ENCODE assay signal across 1 cellular context in genomic region chr11:118530683-118531596, GRCh38.
TF ChIP-seq lines count a peak whose summit lies in the region.

TSS of gene TMEM25 (plus strand) at chr11:118531192. CDS start at chr11:118531802, 610 bp downstream.

TF ChIP-seq in K562, 482 proteins besides CTCF, POLR2A, EP300 and RAD21 (continued from another document and continues in another):
- TF ChIP-seq, protein P1, sequence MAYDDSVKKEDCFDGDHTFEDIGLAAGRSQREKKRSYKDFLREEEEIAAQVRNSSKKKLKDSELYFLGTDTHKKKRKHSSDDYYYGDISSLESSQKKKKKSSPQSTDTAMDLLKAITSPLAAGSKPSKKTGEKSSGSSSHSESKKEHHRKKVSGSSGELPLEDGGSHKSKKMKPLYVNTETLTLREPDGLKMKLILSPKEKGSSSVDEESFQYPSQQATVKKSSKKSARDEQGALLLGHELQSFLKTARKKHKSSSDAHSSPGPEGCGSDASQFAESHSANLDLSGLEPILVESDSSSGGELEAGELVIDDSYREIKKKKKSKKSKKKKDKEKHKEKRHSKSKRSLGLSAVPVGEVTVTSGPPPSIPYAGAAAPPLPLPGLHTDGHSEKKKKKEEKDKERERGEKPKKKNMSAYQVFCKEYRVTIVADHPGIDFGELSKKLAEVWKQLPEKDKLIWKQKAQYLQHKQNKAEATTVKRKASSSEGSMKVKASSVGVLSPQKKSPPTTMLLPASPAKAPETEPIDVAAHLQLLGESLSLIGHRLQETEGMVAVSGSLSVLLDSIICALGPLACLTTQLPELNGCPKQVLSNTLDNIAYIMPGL (CRISPR knock-in tag; IDR thresholded peaks at IDR 0.05), result no peak; the same call in 1 of the 2 replicates
- no peak for TF ChIP-seq TEAD2 (tag; IDR thresholded peaks at IDR 0.05)
- TF ChIP-seq HMG20A (CRISPR knock-in tag; conservative IDR thresholded peaks at IDR 0.05), result no peak
- no peak for TF ChIP-seq SMARCC2 (IDR thresholded peaks at IDR 0.05; ENCODE audit: low read depth)
- no peak for TF ChIP-seq ZFPM2 (CRISPR knock-in tag; IDR thresholded peaks at IDR 0.05)
- TF ChIP-seq FOXM1 (IDR thresholded peaks at IDR 0.05; ENCODE audit: low read depth), result peak; percentile 12; the same call in 1 of the 2 replicates
- no peak for TF ChIP-seq FOXM1 (CRISPR knock-in tag; IDR thresholded peaks at IDR 0.05; ENCODE audit: low read depth)
- TF ChIP-seq, protein P2, sequence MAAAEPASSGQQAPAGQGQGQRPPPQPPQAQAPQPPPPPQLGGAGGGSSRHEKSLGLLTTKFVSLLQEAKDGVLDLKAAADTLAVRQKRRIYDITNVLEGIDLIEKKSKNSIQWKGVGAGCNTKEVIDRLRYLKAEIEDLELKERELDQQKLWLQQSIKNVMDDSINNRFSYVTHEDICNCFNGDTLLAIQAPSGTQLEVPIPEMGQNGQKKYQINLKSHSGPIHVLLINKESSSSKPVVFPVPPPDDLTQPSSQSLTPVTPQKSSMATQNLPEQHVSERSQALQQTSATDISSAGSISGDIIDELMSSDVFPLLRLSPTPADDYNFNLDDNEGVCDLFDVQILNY (CRISPR knock-in tag; IDR thresholded peaks at IDR 0.05), result no peak
- peak; percentile 40; the same call in 1 of the 2 replicates for TF ChIP-seq ZC3H4 (CRISPR knock-in tag; IDR thresholded peaks at IDR 0.05; ENCODE audit: borderline replicate concordance)
- TF ChIP-seq JUN (IDR thresholded peaks at IDR 0.05; ENCODE audit: borderline replicate concordance, low read depth, low read length), result no peak
- TF ChIP-seq JUN (CRISPR knock-in tag; IDR thresholded peaks at IDR 0.05; ENCODE audit: borderline replicate concordance), result 0 out of 2 replicates have a peak, but pooled peaks have one; percentile 2
- TF ChIP-seq MCM7 (IDR thresholded peaks at IDR 0.05), result no peak
- peak; percentile 51; the same call in 1 of the 2 replicates for TF ChIP-seq ZNF263 (CRISPR knock-in tag; IDR thresholded peaks at IDR 0.05; ENCODE audit: borderline replicate concordance)
- no peak for TF ChIP-seq SMC3 (conservative IDR thresholded peaks at IDR 0.05; ENCODE audit: insufficient read depth, low read depth, low read length)
- TF ChIP-seq, protein P3, sequence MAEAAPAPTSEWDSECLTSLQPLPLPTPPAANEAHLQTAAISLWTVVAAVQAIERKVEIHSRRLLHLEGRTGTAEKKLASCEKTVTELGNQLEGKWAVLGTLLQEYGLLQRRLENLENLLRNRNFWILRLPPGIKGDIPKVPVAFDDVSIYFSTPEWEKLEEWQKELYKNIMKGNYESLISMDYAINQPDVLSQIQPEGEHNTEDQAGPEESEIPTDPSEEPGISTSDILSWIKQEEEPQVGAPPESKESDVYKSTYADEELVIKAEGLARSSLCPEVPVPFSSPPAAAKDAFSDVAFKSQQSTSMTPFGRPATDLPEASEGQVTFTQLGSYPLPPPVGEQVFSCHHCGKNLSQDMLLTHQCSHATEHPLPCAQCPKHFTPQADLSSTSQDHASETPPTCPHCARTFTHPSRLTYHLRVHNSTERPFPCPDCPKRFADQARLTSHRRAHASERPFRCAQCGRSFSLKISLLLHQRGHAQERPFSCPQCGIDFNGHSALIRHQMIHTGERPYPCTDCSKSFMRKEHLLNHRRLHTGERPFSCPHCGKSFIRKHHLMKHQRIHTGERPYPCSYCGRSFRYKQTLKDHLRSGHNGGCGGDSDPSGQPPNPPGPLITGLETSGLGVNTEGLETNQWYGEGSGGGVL (CRISPR knock-in tag; IDR thresholded peaks at IDR 0.05), result no peak
- peak; percentile 88 for TF ChIP-seq CXXC5 (CRISPR knock-in tag; IDR thresholded peaks at IDR 0.05)
- no peak for TF ChIP-seq NELFE (IDR thresholded peaks at IDR 0.05; ENCODE audit: insufficient read depth, insufficient read length)
- no peak for TF ChIP-seq ZC3H11A (IDR thresholded peaks at IDR 0.05; ENCODE audit: low read depth, low read length)
- no peak for TF ChIP-seq ERF (CRISPR knock-in tag; IDR thresholded peaks at IDR 0.05)
- no peak for TF ChIP-seq ZNF133 (CRISPR knock-in tag; IDR thresholded peaks at IDR 0.05)
- TF ChIP-seq TAF15 (IDR thresholded peaks at IDR 0.05; ENCODE audit: low read depth, low read length), result no peak
- TF ChIP-seq RBFOX2 (IDR thresholded peaks at IDR 0.05; ENCODE audit: low read depth, low read length), result peak; percentile 74
- TF ChIP-seq CC2D1A (IDR thresholded peaks at IDR 0.05), result no peak
- no peak for TF ChIP-seq THAP7 (CRISPR knock-in tag; IDR thresholded peaks at IDR 0.05)
- no peak for TF ChIP-seq NFE2 (IDR thresholded peaks at IDR 0.05; ENCODE audit: low read depth)
- peak; percentile 49; the same call in 1 of the 2 replicates for TF ChIP-seq SUPT5H (IDR thresholded peaks at IDR 0.05)
- no peak for TF ChIP-seq TCF7L2 (IDR thresholded peaks at IDR 0.05; ENCODE audit: low read depth, low read length)
- no peak for TF ChIP-seq TAF1 (IDR thresholded peaks at IDR 0.05; ENCODE audit: control insufficient read depth, extremely low read depth, insufficient read depth, low read length, severe bottlenecking)
- TF ChIP-seq MECOM (CRISPR knock-in tag; IDR thresholded peaks at IDR 0.05), result 0 out of 2 replicates have a peak, but pooled peaks have one; percentile 27
- TF ChIP-seq, protein P4, sequence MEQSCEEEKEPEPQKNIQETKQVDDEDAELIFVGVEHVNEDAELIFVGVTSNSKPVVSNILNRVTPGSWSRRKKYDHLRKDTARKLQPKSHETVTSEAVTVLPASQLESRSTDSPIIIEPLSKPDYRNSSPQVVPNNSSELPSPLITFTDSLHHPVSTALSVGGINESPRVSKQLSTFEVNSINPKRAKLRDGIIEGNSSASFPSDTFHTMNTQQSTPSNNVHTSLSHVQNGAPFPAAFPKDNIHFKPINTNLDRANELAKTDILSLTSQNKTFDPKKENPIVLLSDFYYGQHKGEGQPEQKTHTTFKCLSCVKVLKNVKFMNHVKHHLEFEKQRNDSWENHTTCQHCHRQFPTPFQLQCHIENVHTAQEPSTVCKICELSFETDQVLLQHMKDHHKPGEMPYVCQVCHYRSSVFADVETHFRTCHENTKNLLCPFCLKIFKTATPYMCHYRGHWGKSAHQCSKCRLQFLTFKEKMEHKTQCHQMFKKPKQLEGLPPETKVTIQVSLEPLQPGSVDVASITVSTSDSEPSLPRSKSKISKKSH (CRISPR knock-in tag; IDR thresholded peaks at IDR 0.05), result no peak
- TF ChIP-seq HOXB6 (CRISPR knock-in tag; IDR thresholded peaks at IDR 0.05; ENCODE audit: borderline replicate concordance), result no peak
- 0 out of 2 replicates have a peak, but pooled peaks have one; percentile 27 for TF ChIP-seq KDM2B (CRISPR knock-in tag; IDR thresholded peaks at IDR 0.05)
- TF ChIP-seq NFYB (IDR thresholded peaks at IDR 0.05; ENCODE audit: extremely low read depth, insufficient read length), result no peak
- peak; percentile 65 for TF ChIP-seq MAX (CRISPR knock-in tag; IDR thresholded peaks at IDR 0.05)
- TF ChIP-seq POU5F1 (IDR thresholded peaks at IDR 0.05; ENCODE audit: borderline replicate concordance, low read depth, low read length, partially characterized antibody), result no peak
- TF ChIP-seq MAZ (CRISPR knock-in tag; conservative IDR thresholded peaks at IDR 0.05 in 1 of 2, IDR thresholded peaks at IDR 0.05 in 1 of 2), result peak; percentile 89 to 96
- TF ChIP-seq YBX1 (IDR thresholded peaks at IDR 0.05), result no peak
- no peak for TF ChIP-seq ZNF695 (CRISPR knock-in tag; IDR thresholded peaks at IDR 0.05)
- TF ChIP-seq ZNF277 (CRISPR knock-in tag; IDR thresholded peaks at IDR 0.05; ENCODE audit: borderline replicate concordance), result no peak
- no peak for TF ChIP-seq MYBL2 (IDR thresholded peaks at IDR 0.05; ENCODE audit: low read depth)
- no peak for TF ChIP-seq MYBL2 (CRISPR knock-in tag; IDR thresholded peaks at IDR 0.05; ENCODE audit: borderline replicate concordance)
- TF ChIP-seq NKRF (IDR thresholded peaks at IDR 0.05; ENCODE audit: borderline replicate concordance), result 0 out of 2 replicates have a peak, but pooled peaks have one; percentile 46
- TF ChIP-seq, protein P5, sequence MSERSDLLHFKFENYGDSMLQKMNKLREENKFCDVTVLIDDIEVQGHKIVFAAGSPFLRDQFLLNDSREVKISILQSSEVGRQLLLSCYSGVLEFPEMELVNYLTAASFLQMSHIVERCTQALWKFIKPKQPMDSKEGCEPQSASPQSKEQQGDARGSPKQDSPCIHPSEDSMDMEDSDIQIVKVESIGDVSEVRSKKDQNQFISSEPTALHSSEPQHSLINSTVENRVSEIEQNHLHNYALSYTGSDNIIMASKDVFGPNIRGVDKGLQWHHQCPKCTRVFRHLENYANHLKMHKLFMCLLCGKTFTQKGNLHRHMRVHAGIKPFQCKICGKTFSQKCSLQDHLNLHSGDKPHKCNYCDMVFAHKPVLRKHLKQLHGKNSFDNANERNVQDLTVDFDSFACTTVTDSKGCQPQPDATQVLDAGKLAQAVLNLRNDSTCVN (CRISPR knock-in tag; IDR thresholded peaks at IDR 0.05), result 0 out of 2 replicates have a peak, but pooled peaks have one; percentile 23
- TF ChIP-seq, protein P6, sequence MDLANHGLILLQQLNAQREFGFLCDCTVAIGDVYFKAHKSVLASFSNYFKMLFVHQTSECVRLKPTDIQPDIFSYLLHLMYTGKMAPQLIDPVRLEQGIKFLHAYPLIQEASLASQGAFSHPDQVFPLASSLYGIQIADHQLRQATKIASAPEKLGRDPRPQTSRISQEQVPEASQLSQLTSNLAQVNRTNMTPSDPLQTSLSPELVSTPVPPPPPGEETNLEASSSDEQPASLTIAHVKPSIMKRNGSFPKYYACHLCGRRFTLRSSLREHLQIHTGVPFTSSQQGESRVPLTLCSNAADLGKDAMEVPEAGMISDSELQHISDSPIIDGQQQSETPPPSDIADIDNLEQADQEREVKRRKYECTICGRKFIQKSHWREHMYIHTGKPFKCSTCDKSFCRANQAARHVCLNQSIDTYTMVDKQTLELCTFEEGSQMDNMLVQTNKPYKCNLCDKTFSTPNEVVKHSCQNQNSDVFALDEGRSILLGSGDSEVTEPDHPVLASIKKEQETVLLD (IDR thresholded peaks at IDR 0.05), result no peak
- no peak for TF ChIP-seq ZNF699 (CRISPR knock-in tag; IDR thresholded peaks at IDR 0.05; ENCODE audit: insufficient replicate concordance)
- TF ChIP-seq EP400 (IDR thresholded peaks at IDR 0.05), result peak; percentile 78
- TF ChIP-seq SAFB2 (IDR thresholded peaks at IDR 0.05; ENCODE audit: borderline replicate concordance, low read depth, low read length, severe bottlenecking), result no peak
- TF ChIP-seq, protein P7, sequence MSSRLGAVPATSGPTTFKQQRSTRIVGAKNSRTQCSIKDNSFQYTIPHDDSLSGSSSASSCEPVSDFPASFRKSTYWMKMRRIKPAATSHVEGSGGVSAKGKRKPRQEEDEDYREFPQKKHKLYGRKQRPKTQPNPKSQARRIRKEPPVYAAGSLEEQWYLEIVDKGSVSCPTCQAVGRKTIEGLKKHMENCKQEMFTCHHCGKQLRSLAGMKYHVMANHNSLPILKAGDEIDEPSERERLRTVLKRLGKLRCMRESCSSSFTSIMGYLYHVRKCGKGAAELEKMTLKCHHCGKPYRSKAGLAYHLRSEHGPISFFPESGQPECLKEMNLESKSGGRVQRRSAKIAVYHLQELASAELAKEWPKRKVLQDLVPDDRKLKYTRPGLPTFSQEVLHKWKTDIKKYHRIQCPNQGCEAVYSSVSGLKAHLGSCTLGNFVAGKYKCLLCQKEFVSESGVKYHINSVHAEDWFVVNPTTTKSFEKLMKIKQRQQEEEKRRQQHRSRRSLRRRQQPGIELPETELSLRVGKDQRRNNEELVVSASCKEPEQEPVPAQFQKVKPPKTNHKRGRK (tag; IDR thresholded peaks at IDR 0.05), result no peak
- TF ChIP-seq ZNF121 (CRISPR knock-in tag; conservative IDR thresholded peaks at IDR 0.05), result no peak
- TF ChIP-seq SIX5 (IDR thresholded peaks at IDR 0.05; ENCODE audit: borderline replicate concordance in 1 of 2, insufficient read depth in 1 of 2, low read depth in 1 of 2, low read length in 2 of 2), result no peak
- TF ChIP-seq PHF20 (IDR thresholded peaks at IDR 0.05; ENCODE audit: partially characterized antibody), result peak; percentile 61
- TF ChIP-seq GABPB2 (CRISPR knock-in tag; conservative IDR thresholded peaks at IDR 0.05), result no peak
- TF ChIP-seq DDX20 (tag; IDR thresholded peaks at IDR 0.05; ENCODE audit: low read depth), result no peak
- no peak for TF ChIP-seq TEAD4 (IDR thresholded peaks at IDR 0.05; ENCODE audit: low read length)
- no peak for TF ChIP-seq TEAD4 (CRISPR knock-in tag; IDR thresholded peaks at IDR 0.05; ENCODE audit: borderline replicate concordance)
- TF ChIP-seq ZNF282 (CRISPR knock-in tag; IDR thresholded peaks at IDR 0.05), result 0 out of 2 replicates have a peak, but pooled peaks have one; percentile 71
- TF ChIP-seq SREBF1 (IDR thresholded peaks at IDR 0.05; ENCODE audit: borderline replicate concordance, low read depth, low read length), result no peak
- no peak for TF ChIP-seq IFI16 (CRISPR knock-in tag; IDR thresholded peaks at IDR 0.05)
- TF ChIP-seq MTA2 (IDR thresholded peaks at IDR 0.05; ENCODE audit: low read depth), result peak; percentile 8; the same call in 1 of the 2 replicates
